In the genomic region with DNA sequence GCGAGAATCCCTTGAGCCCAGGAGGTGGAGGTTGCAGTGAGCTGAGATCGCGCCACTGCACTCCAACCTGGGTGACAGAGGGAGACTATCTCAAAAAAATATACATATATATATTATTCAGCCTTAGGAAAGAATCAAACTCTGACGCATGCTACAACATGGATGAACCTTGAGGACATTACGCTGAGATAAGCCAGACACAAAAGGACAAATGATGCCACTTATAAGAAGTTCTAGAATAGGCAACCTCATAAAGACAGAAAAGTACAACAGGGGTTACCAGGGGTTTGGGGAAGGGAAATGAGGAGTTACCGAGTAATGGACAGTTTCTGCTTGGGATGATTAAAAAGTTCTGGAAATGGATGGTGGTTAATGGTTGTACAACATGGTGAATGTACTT, we compare ENCODE assay signal across 8 cellular contexts. TPM values are rescaled to one million over a fixed set of nuclear protein-coding genes. Genes with fewer than 3 reads are reported as not detected.
DNase-seq lines count a peak whose midpoint lies in the region; ATAC-seq, FAIRE-seq and TF ChIP-seq lines count a peak whose summit lies in the region.

No MANE protein-coding gene starts in this region.

- 47 to 57% methylated on average over 6 of the region's 6 CpGs for WGBS in pancreas, 2 donors

- no peak for TF ChIP-seq POLR2A in Peyer's patch (IDR thresholded peaks at IDR 0.05)

- H3K9me3 ChIP-seq in Peyer's patch (no peaks in the 10 kb centered on the region), pancreas (no peaks in the 10 kb centered on the region)

- peak overlapping the region; percentile 91 to 94 (median 94) for H3K27ac ChIP-seq in Peyer's patch
- H3K27ac ChIP-seq in pancreas = peak overlapping the region in 1 of 4 donors; percentile 88

- peaks cover 5 to 10% (median 8%) of the 10 kb centered on the region in 4 donors for H3K4me1 ChIP-seq in Peyer's patch
- H3K4me1 ChIP-seq in pancreas = peaks cover 8 to 9% (median 9%) of the 10 kb centered on the region in 3 donors

- ATAC-seq in pancreas (no peak), HG03442 (IDR thresholded peaks at IDR 0.05; ENCODE audit: unreplicated experiment) (no peak), GM21737 (IDR thresholded peaks at IDR 0.05; ENCODE audit: unreplicated experiment) (no peak)

- CTCF ChIA-PET in Calu3 (lab: Charles Lee) = no interaction called here

- H3K27me3 Mint-ChIP-seq in Calu3 (ENCODE audit: unreplicated experiment) = no peaks in the 10 kb centered on the region

- H3K27me3 ChIP-seq in Peyer's patch (no peaks in the 10 kb centered on the region), pancreas (no peaks in the 10 kb centered on the region)

- BruUV-seq in Calu3 (replicated peaks; lab: Mats Ljungman, UMichigan) = no TSS peak

- no peak for FAIRE-seq in pancreas (lab: Jason Lieb, UNC)

- H3K27ac Mint-ChIP-seq in Calu3 (ENCODE audit: unreplicated experiment) = peak overlapping the region; percentile 73

- DNase-seq in Calu3 (no peak), Peyer's patch (no peak), epithelial cell of proximal tubule (ENCODE audit: low read depth) (no peak), pancreas (no peak), NOMO-1 treated with dmso at 0.1 percent for 144 hours (lab: John Stamatoyannopoulos, UW; ENCODE audit: unreplicated experiment) (no peak), H4 (ENCODE audit: low spot score) (no peak)

- H3K36me3 ChIP-seq in Peyer's patch = peaks cover 0 to 42% (median 7%) of the 10 kb centered on the region in 3 donors
- H3K36me3 ChIP-seq in pancreas = peaks cover 4 to 37% (median 29%) of the 10 kb centered on the region in 3 donors

- H3K4me3 ChIP-seq in Peyer's patch (peak overlapping the region; percentile 76 to 91 (median 86)), epithelial cell of proximal tubule (ENCODE audit: low read depth, low read length) (peak overlapping the region; percentile 88), pancreas (peak overlapping the region; percentile 60 to 89 (median 68))

- intact Hi-C loops in Calu3 (cut with micrococcal nuclease; ENCODE audit: unreplicated experiment) (no loop called here), pancreas (cut with DNase I) (no loop called here)

- H3K4me3 Mint-ChIP-seq in Calu3 (ENCODE audit: low read depth, unreplicated experiment) = peak overlapping the region; percentile 93

- no peaks in the 10 kb centered on the region for H3K9me3 Mint-ChIP-seq in Calu3 (ENCODE audit: low read depth, unreplicated experiment)

- no peak for TF ChIP-seq CTCF in Calu3 (IDR thresholded peaks at IDR 0.05; ENCODE audit: unreplicated experiment)
- TF ChIP-seq CTCF in Peyer's patch (IDR thresholded peaks at IDR 0.05) = no peak
- no peak for TF ChIP-seq CTCF in epithelial cell of proximal tubule (conservative IDR thresholded peaks at IDR 0.05; ENCODE audit: low read depth, low read length)
- no peak for TF ChIP-seq CTCF in pancreas (IDR thresholded peaks at IDR 0.05)

- peaks cover 35% of the 10 kb centered on the region for H3K36me3 Mint-ChIP-seq in Calu3 (ENCODE audit: insufficient read depth, unreplicated experiment)

- peaks cover 17% of the 10 kb centered on the region for H3K4me1 Mint-ChIP-seq in Calu3 (ENCODE audit: low read depth, unreplicated experiment)

RNA-seq across cellular contexts. Expression of a gene that starts 0.7 kb away (rescaled TPM):
- total RNA-seq in Calu3 (2022) = 45.4 and 47.6 TPM in 2 replicates
- total RNA-seq in Peyer's patch = 100 to 1,000 TPM in 2 of 4 donors, 10 to 100 TPM in 2; 66.6 to 126 (median 96.8) TPM
- 99.5 and 103 TPM in 2 replicates for total RNA-seq in epithelial cell of proximal tubule
- 10 to 100 TPM; 17.7 to 26.8 (median 23.9) TPM for total RNA-seq in pancreas
- 10 to 100 TPM; 31.1 to 44.9 TPM for polyA plus RNA-seq in pancreas
- 172 and 193 TPM in 2 replicates for total RNA-seq in H4 (2014; rRNA removed; shearing (Covaris generic))

RNA-seq across cellular contexts. Expression of a gene that starts 59.0 kb away (rescaled TPM):
- total RNA-seq in Calu3 (2022) (10.7 and 11.4 TPM in 2 replicates), Peyer's patch (10 to 100 TPM; 10.3 to 14.9 (median 11.9) TPM), epithelial cell of proximal tubule (7.7 and 7.9 TPM in 2 replicates), pancreas (1 to 10 TPM; 2.2 to 6.0 (median 3.5) TPM)
- 10 to 100 TPM in 1 of 2 donors, 1 to 10 TPM in 1; 4.8 to 13.8 TPM for polyA plus RNA-seq in pancreas
- total RNA-seq in H4 (2014; rRNA removed; shearing (Covaris generic)) = 7.9 and 11.1 TPM in 2 replicates
